ENCODE assay signal across 15 cellular contexts in genomic region chr7:158730383-158731055, GRCh38. TPM values are rescaled to one million over a fixed set of nuclear protein-coding genes. Genes with fewer than 3 reads are reported as not detected.
DNase-seq lines count a peak whose midpoint lies in the region; TF ChIP-seq lines count a peak whose summit lies in the region.
"Had no signal": no experiment of that assay in that cellular context is flagged by ENCODE, and none has a peak within 500 bp of the region (broad histone marks: within the 10 kb centered on the region; RNA-seq: fewer than 3 reads in every experiment).

No MANE protein-coding gene starts in this region.

- TF ChIP-seq CTCF in left ventricle myocardium inferior (IDR thresholded peaks at IDR 0.05; ENCODE audit: borderline replicate concordance) (no peak), type B pancreatic cell (conservative IDR thresholded peaks at IDR 0.05) (no peak), HFFc6 (IDR thresholded peaks at IDR 0.05) (no peak)

- H3K27me3 ChIP-seq in left ventricle myocardium inferior (ENCODE audit: low read depth) (no peaks in the 10 kb centered on the region), muscle layer of duodenum (ENCODE audit: low read depth, low read length) (no peaks in the 10 kb centered on the region)

- H3K27ac ChIP-seq in left ventricle myocardium inferior (replicated peaks), result peak overlapping the region; percentile 36
- H3K27ac ChIP-seq in muscle layer of duodenum (ENCODE audit: low read length), result peak overlapping the region; percentile 31
- H3K27ac ChIP-seq: GM23248, KMS-11 had no signal

- H3K9me3 Mint-ChIP-seq in type B pancreatic cell (no peaks in the 10 kb centered on the region), HFFc6 (no peaks in the 10 kb centered on the region)

- no peak overlapping the region for H3K4me3 ChIP-seq in left ventricle myocardium inferior
- H3K4me3 ChIP-seq in muscle layer of duodenum (ENCODE audit: low read depth in 1 of 2, low read length in 2 of 2), result no peak overlapping the region
- H3K4me3 ChIP-seq: GM23248 had no signal

- H3K36me3 Mint-ChIP-seq in type B pancreatic cell (peaks cover 25% of the 10 kb centered on the region), HFFc6 (ENCODE audit: low read depth) (peaks cover 34% of the 10 kb centered on the region)

- DNase-seq in left ventricle myocardium inferior, result no peak
- no peak for DNase-seq in cardiac septum (ENCODE audit: low spot score)
- peak; percentile 63 for DNase-seq in brain pericyte (ENCODE audit: low read depth, low spot score)
- DNase-seq in type B pancreatic cell (ENCODE audit: extremely low spot score, unreplicated experiment), result no peak
- DNase-seq in inferior parietal cortex (ENCODE audit: extremely low spot score), result no peak
- no peak for DNase-seq in NCI-H1417 treated with DMSO at 0.1 percent for 48 hours (lab: John Stamatoyannopoulos, UW)
- DNase-seq in HFFc6, result no peak
- DNase-seq: central memory CD4-positive, alpha-beta T cell; DND-41; GM23248; mammary epithelial cell; NCI-H2029; NCI-H82 had no signal

- H3K4me1 ChIP-seq in left ventricle myocardium inferior (peaks cover 7% of the 10 kb centered on the region), muscle layer of duodenum (ENCODE audit: control insufficient read depth in 1 of 2, insufficient read depth in 2 of 2, low read length in 2 of 2) (no peaks in the 10 kb centered on the region)

- intact Hi-C loops in left ventricle myocardium inferior (cut with micrococcal nuclease), result no loop called here
- intact Hi-C loops in cardiac septum (cut with DNase I), result no loop called here

- no peak overlapping the region for H3K27ac Mint-ChIP-seq in type B pancreatic cell
- H3K27ac Mint-ChIP-seq in HFFc6, result no peak overlapping the region

- H3K27me3 Mint-ChIP-seq in type B pancreatic cell (no peaks in the 10 kb centered on the region), HFFc6 (ENCODE audit: insufficient read depth) (no peaks in the 10 kb centered on the region; the same call in 1 of the 2 replicates)

- peaks cover 9% of the 10 kb centered on the region for H3K4me1 Mint-ChIP-seq in type B pancreatic cell (ENCODE audit: unreplicated experiment)
- peaks cover 6% of the 10 kb centered on the region; the same call in 1 of the 2 replicates for H3K4me1 Mint-ChIP-seq in HFFc6 (ENCODE audit: low read depth)

- no peaks in the 10 kb centered on the region for H3K9me3 ChIP-seq in left ventricle myocardium inferior (replicated peaks)
- H3K9me3 ChIP-seq in muscle layer of duodenum (ENCODE audit: control insufficient read depth in 1 of 2, low read length in 2 of 2), result no peaks in the 10 kb centered on the region

- peaks cover 55% of the 10 kb centered on the region for H3K36me3 ChIP-seq in left ventricle myocardium inferior
- H3K36me3 ChIP-seq in muscle layer of duodenum (ENCODE audit: control insufficient read depth in 1 of 2, insufficient read depth in 2 of 2, low read length in 2 of 2), result peaks cover 32 to 51% of the 10 kb centered on the region in 2 donors

- peak overlapping the region; percentile 20 for H3K4me3 Mint-ChIP-seq in type B pancreatic cell
- no peak overlapping the region for H3K4me3 Mint-ChIP-seq in HFFc6

RNA-seq across cellular contexts. Expression of gene NCAPG2, which starts 25.9 kb away (rescaled TPM):
- total RNA-seq in left ventricle myocardium inferior (3.7 TPM), cardiac septum (3.6 TPM), type B pancreatic cell (ENCODE audit: low replicate concordance) (23.8 and 46.1 TPM in 2 replicates)
- 10 to 100 TPM; 27.1 to 60.3 (median 54.8) TPM for total RNA-seq in HFFc6 (2021; fragmentation: NEBNext Ultra II Directional; extraction: Animal tissue kit (Norgen Biotek cat#: 25700))
